Comparison of ENCODE assay signal across 9 cellular contexts in genomic region chr17:58665946-58666857, GRCh38. TPM values are rescaled to one million over a fixed set of nuclear protein-coding genes. Genes with fewer than 3 reads are reported as not detected.
DNase-seq lines count a peak whose midpoint lies in the region; ATAC-seq, FAIRE-seq and TF ChIP-seq lines count a peak whose summit lies in the region.
"Had no signal": no experiment of that assay in that cellular context is flagged by ENCODE, and none has a peak within 500 bp of the region (broad histone marks: within the 10 kb centered on the region; RNA-seq: fewer than 3 reads in every experiment).

No MANE protein-coding gene starts in this region.

- no peaks in the 10 kb centered on the region for H3K9me1 ChIP-seq in keratinocyte (ENCODE audit: control insufficient read depth, extremely low read depth, insufficient read depth, low read length)

- intact Hi-C loops in activated CD8-positive, alpha-beta T cell treated with anti-CD3 and anti-CD28 coated beads for 36 hours (cut with micrococcal nuclease), result no loop called here
- intact Hi-C loops in stomach (cut with DNase I; ENCODE audit: low total_unique reads), result no loop called here

- no peaks in the 10 kb centered on the region for H3K9me3 Mint-ChIP-seq in activated CD8-positive, alpha-beta T cell treated with anti-CD3 and anti-CD28 coated beads for 36 hours
- no peaks in the 10 kb centered on the region for H3K9me3 Mint-ChIP-seq in activated CD8-positive, alpha-beta T cell treated with anti-CD3 and anti-CD28 coated beads, Interleukin-2, amount 10 ng/mL, durations not matched to agents 7 days and 5 days (ENCODE audit: insufficient read depth)

- TF ChIP-seq POLR2A in stomach (IDR thresholded peaks at IDR 0.05), result no peak

- no peaks in the 10 kb centered on the region for H4K20me1 ChIP-seq in keratinocyte (ENCODE audit: control insufficient read depth, extremely low read depth, insufficient read depth, low read length)

- H3K27ac ChIP-seq in RWPE2 (ENCODE audit: poor library complexity, severe bottlenecking) (peak overlapping the region; percentile 39), keratinocyte (ENCODE audit: control insufficient read depth, insufficient read depth, low read length) (no peak overlapping the region), stomach (peak overlapping the region in 4 of 5 donors; percentile 19 to 60 (median 42))

- peaks cover 10% of the 10 kb centered on the region for H3K27me3 Mint-ChIP-seq in activated CD8-positive, alpha-beta T cell treated with anti-CD3 and anti-CD28 coated beads for 36 hours
- peaks cover 22% of the 10 kb centered on the region for H3K27me3 Mint-ChIP-seq in activated CD8-positive, alpha-beta T cell treated with anti-CD3 and anti-CD28 coated beads, Interleukin-2, amount 10 ng/mL, durations not matched to agents 7 days and 5 days (ENCODE audit: low read depth)

- CTCF ChIA-PET in activated CD8-positive, alpha-beta T cell treated with anti-CD3 and anti-CD28 coated beads for 36 hours (lab: Charles Lee), result interaction anchor here (1.7 kb wide), 1 partner anchor 89 kb away, joined by 3 read pairs; no protein-coding TSS in a partner anchor
- CTCF ChIA-PET in activated CD8-positive, alpha-beta T cell treated with anti-CD3 and anti-CD28 coated beads, Interleukin-2, amount 10 ng/mL, durations not matched to agents 7 days and 5 days (lab: Charles Lee), result no interaction called here

- POLR2A ChIA-PET in activated CD8-positive, alpha-beta T cell treated with anti-CD3 and anti-CD28 coated beads for 36 hours (lab: Charles Lee), result interaction anchor here (0.6 to 3.3 kb wide), 3 partner anchors 35 to 82 kb away, joined by 3 to 27 read pairs (median 3); no protein-coding TSS in a partner anchor
- POLR2A ChIA-PET in activated CD8-positive, alpha-beta T cell treated with anti-CD3 and anti-CD28 coated beads, Interleukin-2, amount 10 ng/mL, durations not matched to agents 7 days and 5 days (lab: Charles Lee), result interaction anchor here (1.3 to 4.8 kb wide), 2 partner anchors 34 to 35 kb away, joined by 8 to 37 read pairs; no protein-coding TSS in a partner anchor

- no peak for DNase-seq in activated CD8-positive, alpha-beta T cell treated with anti-CD3 and anti-CD28 coated beads for 36 hours
- no peak for DNase-seq in activated CD8-positive, alpha-beta T cell treated with anti-CD3 and anti-CD28 coated beads, Interleukin-2, amount 10 ng/mL, durations not matched to agents 7 days and 5 days
- DNase-seq in RWPE2 (ENCODE audit: low spot score) (no peak), keratinocyte (ENCODE audit: low read depth, low spot score) (no peak), stomach (no peak), NCI-H2107 (lab: John Stamatoyannopoulos, UW) (no peak), HT-29 (ENCODE audit: low spot score) (no peak), NCI-H524 treated with DMSO at 0.1 percent for 48 hours (lab: John Stamatoyannopoulos, UW) (no peak)
- DNase-seq: occipital lobe had no signal

- H3K27me3 ChIP-seq in RWPE2 (ENCODE audit: insufficient read depth, poor library complexity, severe bottlenecking), result no peaks in the 10 kb centered on the region
- H3K27me3 ChIP-seq in keratinocyte (ENCODE audit: control insufficient read depth, extremely low read depth, insufficient read depth, low read length), result peaks cover 3% of the 10 kb centered on the region
- H3K27me3 ChIP-seq in stomach, result no peaks in the 10 kb centered on the region

- peaks cover 7% of the 10 kb centered on the region for H3K4me1 Mint-ChIP-seq in activated CD8-positive, alpha-beta T cell treated with anti-CD3 and anti-CD28 coated beads for 36 hours (ENCODE audit: low read depth)
- peaks cover 7% of the 10 kb centered on the region for H3K4me1 Mint-ChIP-seq in activated CD8-positive, alpha-beta T cell treated with anti-CD3 and anti-CD28 coated beads, Interleukin-2, amount 10 ng/mL, durations not matched to agents 7 days and 5 days (ENCODE audit: low read depth)

- H3K79me2 ChIP-seq in keratinocyte (ENCODE audit: control insufficient read depth, insufficient read depth, low read length), result no peaks in the 10 kb centered on the region

- H3K36me3 ChIP-seq in RWPE2 (ENCODE audit: low read depth), result no peaks in the 10 kb centered on the region
- no peaks in the 10 kb centered on the region for H3K36me3 ChIP-seq in keratinocyte (ENCODE audit: control insufficient read depth in 2 of 2, extremely low read depth in 1 of 2, insufficient read depth in 2 of 2, low read length in 2 of 2)
- no peaks in the 10 kb centered on the region for H3K36me3 ChIP-seq in stomach

- no peak for FAIRE-seq in keratinocyte (lab: Jason Lieb, UNC)

- no peak for TF ChIP-seq EP300 in stomach (IDR thresholded peaks at IDR 0.05)

- H3K4me3 ChIP-seq in RWPE2 (ENCODE audit: severe bottlenecking) (peak overlapping the region; percentile 23), keratinocyte (ENCODE audit: control insufficient read depth in 2 of 3, extremely low read depth in 1 of 3, insufficient read depth in 2 of 3, low read depth in 1 of 3, low read length in 3 of 3) (no peak overlapping the region), stomach (peak overlapping the region in 2 of 4 donors; percentile 29 to 35)

- H3K4me3 Mint-ChIP-seq in activated CD8-positive, alpha-beta T cell treated with anti-CD3 and anti-CD28 coated beads for 36 hours, result no peak overlapping the region
- H3K4me3 Mint-ChIP-seq in activated CD8-positive, alpha-beta T cell treated with anti-CD3 and anti-CD28 coated beads, Interleukin-2, amount 10 ng/mL, durations not matched to agents 7 days and 5 days, result no peak overlapping the region

- H3K27ac Mint-ChIP-seq in activated CD8-positive, alpha-beta T cell treated with anti-CD3 and anti-CD28 coated beads for 36 hours, result no peak overlapping the region
- no peak overlapping the region for H3K27ac Mint-ChIP-seq in activated CD8-positive, alpha-beta T cell treated with anti-CD3 and anti-CD28 coated beads, Interleukin-2, amount 10 ng/mL, durations not matched to agents 7 days and 5 days

- H3K4me2 ChIP-seq in keratinocyte (ENCODE audit: control insufficient read depth, extremely low read depth, insufficient read depth, low read depth, low read length), result peak overlapping the region; percentile 22

- H3K9me3 ChIP-seq in RWPE2 (ENCODE audit: severe bottlenecking) (no peaks in the 10 kb centered on the region), keratinocyte (ENCODE audit: control insufficient read depth, low read depth, low read length) (no peaks in the 10 kb centered on the region), stomach (no peaks in the 10 kb centered on the region)

- H2AFZ ChIP-seq in keratinocyte (ENCODE audit: control insufficient read depth, low read length), result no peak overlapping the region

- H3K36me3 Mint-ChIP-seq in activated CD8-positive, alpha-beta T cell treated with anti-CD3 and anti-CD28 coated beads for 36 hours (ENCODE audit: low read depth), result no peaks in the 10 kb centered on the region
- H3K36me3 Mint-ChIP-seq in activated CD8-positive, alpha-beta T cell treated with anti-CD3 and anti-CD28 coated beads, Interleukin-2, amount 10 ng/mL, durations not matched to agents 7 days and 5 days (ENCODE audit: low read depth), result no peaks in the 10 kb centered on the region

- dilution Hi-C loops in keratinocyte (cut with MboI; ENCODE audit: extremely low pct_ligation_motif_present, low sequenced_read_pairs), result no loop called here

- H3K4me1 ChIP-seq in RWPE2 (ENCODE audit: insufficient read depth, poor library complexity, severe bottlenecking) (peaks cover 16% of the 10 kb centered on the region), keratinocyte (ENCODE audit: control insufficient read depth, extremely low read depth, insufficient read depth, low read length) (peaks cover 5% of the 10 kb centered on the region), stomach (no peaks in the 10 kb centered on the region)

- TF ChIP-seq CTCF in activated CD8-positive, alpha-beta T cell treated with anti-CD3 and anti-CD28 coated beads for 36 hours (IDR thresholded peaks at IDR 0.05), result no peak
- no peak for TF ChIP-seq CTCF in RWPE2 (IDR thresholded peaks at IDR 0.05; ENCODE audit: poor library complexity, severe bottlenecking)
- no peak for TF ChIP-seq CTCF in keratinocyte (optimal IDR thresholded peaks at IDR 0.05 in 1 of 3, IDR thresholded peaks at IDR 0.05 in 1 of 3, conservative IDR thresholded peaks at IDR 0.05 in 1 of 3; ENCODE audit: extremely low read depth in 1 of 3, insufficient read depth in 2 of 3, low read length in 3 of 3)
- TF ChIP-seq CTCF in stomach (IDR thresholded peaks at IDR 0.05), result no peak

- ATAC-seq in activated CD8-positive, alpha-beta T cell treated with anti-CD3 and anti-CD28 coated beads for 36 hours, result peak; percentile 17
- ATAC-seq in activated CD8-positive, alpha-beta T cell treated with anti-CD3 and anti-CD28 coated beads, Interleukin-2, amount 10 ng/mL, durations not matched to agents 7 days and 5 days, result no peak
- peak; percentile 11; the same call in 2 of the 3 replicates for ATAC-seq in RWPE2 (ENCODE audit: low read depth)

- WGBS in stomach, 5 donors, result 68 to 82% (median 79%) methylated on average over 25 of the region's 25 CpGs

- no peak overlapping the region for H3K9ac ChIP-seq in keratinocyte (ENCODE audit: control insufficient read depth, extremely low read depth, insufficient read depth, low read length)

RNA-seq across cellular contexts. Expression of gene TEX14, which starts 25.6 kb away (rescaled TPM):
- total RNA-seq in activated CD8-positive, alpha-beta T cell treated with anti-CD3 and anti-CD28 coated beads for 36 hours, result under 1 TPM; 0.23 to 0.31 TPM
- under 1 TPM; 0.10 to 0.18 TPM for total RNA-seq in activated CD8-positive, alpha-beta T cell treated with anti-CD3 and anti-CD28 coated beads, Interleukin-2, amount 10 ng/mL, durations not matched to agents 7 days and 5 days
- 0.03 to 0.27 TPM (median 0.16 TPM) in 3 replicates for polyA plus RNA-seq in keratinocyte
- polyA plus RNA-seq in keratinocyte (2011; ENCODE audit: low read depth), result 0.21 TPM
- 0.05 TPM in 2 replicates for polyA plus RNA-seq in keratinocyte (2011; cell fraction: cytosol; rRNA removed)
- polyA plus RNA-seq in keratinocyte (2011; cell fraction: nucleus; rRNA removed), result 0.22 and 0.25 TPM in 2 replicates
- polyA plus RNA-seq in keratinocyte (2012; ENCODE audit: low replicate concordance), result 0.07 and 0.17 TPM in 2 replicates
- 0.06 TPM in 1 of 3 replicates, not detected in the others for polyA minus RNA-seq in keratinocyte
- not detected for polyA minus RNA-seq in keratinocyte (2011; cell fraction: cytosol; rRNA and poly(A)+ RNA removed)
- polyA minus RNA-seq in keratinocyte (2011; cell fraction: nucleus; rRNA and poly(A)+ RNA removed), result 0.11 TPM in 1 of 2 replicates, not detected in the other
- total RNA-seq in stomach, result not detected
- polyA plus RNA-seq in stomach, result under 1 TPM in 2 of 3 donors, not detected in 1; 0.03 to 0.06 TPM
- total RNA-seq in HT-29 (2014; rRNA removed; shearing (Covaris generic)), result 0.03 TPM in 1 of 2 replicates, not detected in the other

RNA-seq across cellular contexts. Expression of gene RAD51C, which starts 26.2 kb away (rescaled TPM):
- 10 to 100 TPM; 73.3 to 76.8 TPM for total RNA-seq in activated CD8-positive, alpha-beta T cell treated with anti-CD3 and anti-CD28 coated beads for 36 hours
- total RNA-seq in activated CD8-positive, alpha-beta T cell treated with anti-CD3 and anti-CD28 coated beads, Interleukin-2, amount 10 ng/mL, durations not matched to agents 7 days and 5 days, result 10 to 100 TPM; 70.6 to 70.8 TPM
- polyA plus RNA-seq in keratinocyte (19.4 to 41.8 TPM (median 21.3 TPM) in 3 replicates), stomach (10 to 100 TPM; 13.7 to 22.9 (median 21.5) TPM)
- polyA plus RNA-seq in keratinocyte (2011; ENCODE audit: low read depth), result 5.8 TPM
- 20.1 and 43.0 TPM in 2 replicates for polyA plus RNA-seq in keratinocyte (2011; cell fraction: cytosol; rRNA removed)
- 14.6 and 19.4 TPM in 2 replicates for polyA plus RNA-seq in keratinocyte (2011; cell fraction: nucleus; rRNA removed)
- 14.5 and 22.8 TPM in 2 replicates for polyA plus RNA-seq in keratinocyte (2012; ENCODE audit: low replicate concordance)
- polyA minus RNA-seq in keratinocyte, result 8.2 to 34.9 TPM (median 11.5 TPM) in 3 replicates
- polyA minus RNA-seq in keratinocyte (2011; cell fraction: cytosol; rRNA and poly(A)+ RNA removed), result 9.4 TPM
- polyA minus RNA-seq in keratinocyte (2011; cell fraction: nucleus; rRNA and poly(A)+ RNA removed), result 3.0 and 5.6 TPM in 2 replicates
- 10 to 100 TPM in 3 of 5 donors, 1 to 10 TPM in 1, not detected in 1; 1.2 to 44.6 (median 23.7) TPM for total RNA-seq in stomach
- 13.0 and 13.4 TPM in 2 replicates for total RNA-seq in HT-29 (2014; rRNA removed; shearing (Covaris generic))
